12 cellular contexts compared by ENCODE assay signal in the genomic region with DNA sequence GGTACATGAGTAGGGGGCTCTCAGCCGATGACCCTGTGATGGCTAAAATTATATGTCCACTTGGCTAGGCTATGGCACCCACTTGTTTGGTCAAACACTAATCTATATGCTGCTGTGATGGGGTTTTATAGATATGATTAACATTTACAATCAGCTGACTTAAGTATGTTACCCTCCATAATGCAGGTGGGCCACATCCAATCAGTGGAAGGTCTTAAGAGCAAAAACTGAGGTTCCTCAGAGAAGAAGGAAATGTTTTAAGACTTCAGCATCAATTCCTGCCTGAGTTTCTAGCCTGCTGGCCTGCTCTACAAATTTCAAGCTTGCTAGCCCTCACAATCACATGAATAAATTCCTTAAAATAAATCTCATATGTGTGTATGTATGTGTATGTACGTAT. TPM values are rescaled to one million over a fixed set of nuclear protein-coding genes. Genes with fewer than 3 reads are reported as not detected.
"Had no signal": no experiment of that assay in that cellular context is flagged by ENCODE, and none has a peak within 500 bp of the region (broad histone marks: within the 10 kb centered on the region; RNA-seq: fewer than 3 reads in every experiment).

No MANE protein-coding gene starts in this region.

- FAIRE-seq: H1, H54 had no signal

- H3K27ac ChIP-seq: GM23248 had no signal

- H3K4me3 ChIP-seq: GM23248, GM23338, HAP-1 had no signal

- H3K4me2 ChIP-seq: GM23338 had no signal

- ATAC-seq: GM23338, HCT116 had no signal

- H3K9ac ChIP-seq: GM23248 had no signal

- H3K36me3 ChIP-seq: HAP-1 had no signal

- DNase-seq: GM23248, GOT3, H7, H9, HCEC 1CT, HFFc6 had no signal

- H3K4me1 ChIP-seq: HAP-1 had no signal

- H2AFZ ChIP-seq: GM23248, GM23338 had no signal

RNA-seq across cellular contexts. Expression of a gene that starts 18.9 kb away (rescaled TPM):
- total RNA-seq: GM23248, HFFc6 had no signal

RNA-seq across cellular contexts. Expression of a gene that starts 24.6 kb away (rescaled TPM):
- total RNA-seq: GM23248, GM23338, H1, H4, H7, HFFc6 had no signal
- polyA plus RNA-seq: GM23248, GM23338 had no signal

RNA-seq across cellular contexts. Expression of a gene that starts 29.6 kb away (rescaled TPM):
- total RNA-seq: GM23248, HFFc6 had no signal
